ENCODE assay signal across 30 cellular contexts in genomic region chr21:31589820-31590219, GRCh38.
"Had no signal": no experiment of that assay in that cellular context is flagged by ENCODE, and none has a peak within 500 bp of the region (broad histone marks: within the 10 kb centered on the region; RNA-seq: fewer than 3 reads in every experiment).

No MANE protein-coding gene starts in this region.

- H3K4me1 Mint-ChIP-seq: natural killer cell; nephron; stimulated activated memory B cell treated with anti-CD40 and anti-IgM and Interleukin-4, amounts not matched to agents 10 μg/mL and 1 μg/mL and 100 μg/mL, for 72 hours; stimulated activated naive CD8-positive, alpha-beta T cell treated with anti-CD3 and anti-CD28 coated beads, Interleukin-15, amount 100 ng/mL, for 72 hours had no signal

- H2AFZ ChIP-seq: neural progenitor cell had no signal

- H3K9me3 Mint-ChIP-seq: naive thymus-derived CD4-positive, alpha-beta T cell; natural killer cell; nephron; stimulated activated memory B cell treated with anti-CD40 and anti-IgM and Interleukin-4, amounts not matched to agents 10 μg/mL and 1 μg/mL and 100 μg/mL, for 72 hours; stimulated activated naive CD8-positive, alpha-beta T cell treated with anti-CD3 and anti-CD28 coated beads, Interleukin-15, amount 100 ng/mL, for 72 hours had no signal

- H3K4me3 Mint-ChIP-seq: naive thymus-derived CD4-positive, alpha-beta T cell; natural killer cell; nephron; neural progenitor cell; stimulated activated memory B cell treated with anti-CD40 and anti-IgM and Interleukin-4, amounts not matched to agents 10 μg/mL and 1 μg/mL and 100 μg/mL, for 72 hours; stimulated activated naive CD8-positive, alpha-beta T cell treated with anti-CD3 and anti-CD28 coated beads, Interleukin-15, amount 100 ng/mL, for 72 hours; type B pancreatic cell had no signal

- H3K4me3 ChIP-seq: neural progenitor cell, pancreas, psoas muscle, skin epidermis, smooth muscle cell, spleen, suprapubic skin, testis, tibial artery, transverse colon, upper lobe of right lung, vagina had no signal

- FAIRE-seq: pancreas had no signal

- ATAC-seq: naive thymus-derived CD4-positive, alpha-beta T cell; natural killer cell; pancreas; psoas muscle; right cardiac atrium; sciatic nerve; stimulated activated memory B cell treated with anti-CD40 and anti-IgM and Interleukin-4, amounts not matched to agents 10 μg/mL and 1 μg/mL and 100 μg/mL, for 72 hours; stimulated activated naive CD8-positive, alpha-beta T cell treated with anti-CD3 and anti-CD28 coated beads, Interleukin-15, amount 100 ng/mL, for 72 hours; stimulated activated naive CD8-positive, alpha-beta T cell treated with anti-CD3 and anti-CD28 coated beads, Interleukin-15, Interleukin-2, amounts not matched to agents 100 U/mL and 50 U/mL, for 24 hours; upper lobe of right lung had no signal

- H3K9me3 ChIP-seq: neutrophil, pancreas, psoas muscle, spleen, suprapubic skin, testis, transverse colon, upper lobe of right lung, vagina had no signal

- H3K36me3 ChIP-seq: neural progenitor cell, neutrophil, pancreas, spleen, suprapubic skin, tibial artery, transverse colon, upper lobe of right lung, vagina had no signal

- H3K27me3 ChIP-seq: neural progenitor cell, neutrophil, pancreas, spleen, suprapubic skin, testis, transverse colon, upper lobe of right lung, vagina had no signal

- H3K36me3 Mint-ChIP-seq: naive thymus-derived CD4-positive, alpha-beta T cell; natural killer cell; neural progenitor cell; stimulated activated memory B cell treated with anti-CD40 and anti-IgM and Interleukin-4, amounts not matched to agents 10 μg/mL and 1 μg/mL and 100 μg/mL, for 72 hours; type B pancreatic cell had no signal

- H3K4me2 ChIP-seq: neural progenitor cell, smooth muscle cell had no signal

- H3K27ac Mint-ChIP-seq: natural killer cell; nephron; neural progenitor cell; stimulated activated memory B cell treated with anti-CD40 and anti-IgM and Interleukin-4, amounts not matched to agents 10 μg/mL and 1 μg/mL and 100 μg/mL, for 72 hours; stimulated activated naive CD8-positive, alpha-beta T cell treated with anti-CD3 and anti-CD28 coated beads, Interleukin-15, amount 100 ng/mL, for 72 hours; type B pancreatic cell had no signal

- H3K4me1 ChIP-seq: pancreas, psoas muscle, spleen, suprapubic skin, testis, tibial artery, transverse colon, upper lobe of right lung, vagina had no signal

- H3K9ac ChIP-seq: neural progenitor cell had no signal

- DNase-seq: naive thymus-derived CD4-positive, alpha-beta T cell; natural killer cell; nucleus accumbens; pancreas; psoas muscle; right cardiac atrium; spleen; stimulated activated CD4-positive, alpha-beta T cell treated with anti-CD3 and anti-CD28 coated beads, Interleukin-12 subunit alpha, Interleukin-12 subunit beta, amount 100 ng/mL, for 4 hours; stimulated activated CD4-positive, alpha-beta T cell treated with anti-CD3 and anti-CD28 coated beads, Interleukin-1b, Interleukin-23, amount 100 ng/mL, for 48 hours; stimulated activated CD4-positive, alpha-beta T cell treated with anti-CD3 and anti-CD28 coated beads, Interleukin-4, amount 100 ng/mL, for 1 hour; stimulated activated CD4-positive, alpha-beta T cell treated with anti-CD3 and anti-CD28 coated beads, Interleukin-4, amount 100 ng/mL, for 4 hours; stimulated activated CD8-positive, alpha-beta memory T cell treated with anti-CD3 and anti-CD28 coated beads, Interleukin-4, amount 100 ng/mL, for 48 hours; stimulated activated naive CD4-positive, alpha-beta T cell; stimulated activated naive CD8-positive, alpha-beta T cell treated with anti-CD3 and anti-CD28 coated beads, Interleukin-15, amount 100 ng/mL, for 72 hours; stimulated activated naive CD8-positive, alpha-beta T cell treated with anti-CD3 and anti-CD28 coated beads, Interleukin-15, Interleukin-2, amounts not matched to agents 100 U/mL and 50 U/mL, for 24 hours; substantia nigra; testis; tibial artery; transverse colon; upper lobe of right lung had no signal

- H3K27ac ChIP-seq: neural progenitor cell, neutrophil, pancreas, psoas muscle, skin epidermis, spleen, suprapubic skin, testis, tibial artery, transverse colon, upper lobe of right lung, vagina had no signal

- H3K27me3 Mint-ChIP-seq: stimulated activated naive CD8-positive, alpha-beta T cell treated with anti-CD3 and anti-CD28 coated beads, Interleukin-15, amount 100 ng/mL, for 72 hours had no signal
